In genomic region chr6:152309648-152310047, GRCh38 we compare ENCODE assay signal across 8 cellular contexts.
DNase-seq lines count a peak whose midpoint lies in the region; ATAC-seq and TF ChIP-seq lines count a peak whose summit lies in the region.

No MANE protein-coding gene starts in this region.

- TF ChIP-seq POLR2A in heart left ventricle (IDR thresholded peaks at IDR 0.05), result no peak

- ATAC-seq in left cardiac atrium, result peak; percentile 23 to 58
- no peak for ATAC-seq in heart left ventricle

- H3K4me1 ChIP-seq in heart left ventricle, result peaks cover 0 to 18% (median 8%) of the 10 kb centered on the region in 12 donors

- no peaks in the 10 kb centered on the region for H3K9me3 ChIP-seq in heart left ventricle

- peaks cover 0 to 98% (median 78%) of the 10 kb centered on the region in 9 donors for H3K36me3 ChIP-seq in heart left ventricle

- no peak overlapping the region for H3K27ac ChIP-seq in heart left ventricle

- intact Hi-C loops in left cardiac atrium (cut with DNase I), result no loop called here
- intact Hi-C loops in cardiac septum (cut with DNase I), result no loop called here
- intact Hi-C loops in heart left ventricle (cut with DNase I), result no loop called here

- no peaks in the 10 kb centered on the region for H3K27me3 ChIP-seq in heart left ventricle

- 87 to 97% (median 90%) methylated on average over 6 of the region's 6 CpGs for WGBS in heart left ventricle, 4 donors

- DNase-seq in left cardiac atrium, result no peak
- DNase-seq in cardiac septum (ENCODE audit: low spot score), result no peak
- DNase-seq in activated CD8-positive, alpha-beta memory T cell treated with anti-CD3 and anti-CD28 coated beads for 1 hour (ENCODE audit: extremely low read depth in 1 of 2, low read depth in 1 of 2), result peak; percentile 33 to 37
- DNase-seq in myocyte (ENCODE audit: low read depth), result peak; percentile 89
- no peak for DNase-seq in NCI-H345 treated with DMSO at 0.1 percent for 48 hours (lab: John Stamatoyannopoulos, UW; ENCODE audit: unreplicated experiment)
- no peak for DNase-seq in NCI-H1436 (lab: John Stamatoyannopoulos, UW)
- no peak for DNase-seq in heart left ventricle
- DNase-seq in SKM-1 treated with dmso at 0.1 percent for 144 hours (lab: John Stamatoyannopoulos, UW; ENCODE audit: unreplicated experiment), result no peak

- no peak overlapping the region for H3K4me3 ChIP-seq in heart left ventricle

- TF ChIP-seq CTCF in heart left ventricle (IDR thresholded peaks at IDR 0.05), result no peak

Comparison
In these comparisons a context has a peak if more than half of its experiments do, and no peak if none do; other contexts are left out.
1. ATAC-seq: peak in left cardiac atrium (2 of 2); none in heart left ventricle (0 of 4).
2. DNase-seq: peak in activated CD8-positive, alpha-beta memory T cell treated with anti-CD3 and anti-CD28 coated beads for 1 hour (2 of 2) and myocyte (single experiment); none in left cardiac atrium (single experiment), cardiac septum (single experiment), NCI-H345 treated with DMSO at 0.1 percent for 48 hours (single experiment), NCI-H1436 (single experiment), heart left ventricle (0 of 5) and SKM-1 treated with dmso at 0.1 percent for 144 hours (single experiment).